ENCODE assay signal across 10 cellular contexts in the genomic region with DNA sequence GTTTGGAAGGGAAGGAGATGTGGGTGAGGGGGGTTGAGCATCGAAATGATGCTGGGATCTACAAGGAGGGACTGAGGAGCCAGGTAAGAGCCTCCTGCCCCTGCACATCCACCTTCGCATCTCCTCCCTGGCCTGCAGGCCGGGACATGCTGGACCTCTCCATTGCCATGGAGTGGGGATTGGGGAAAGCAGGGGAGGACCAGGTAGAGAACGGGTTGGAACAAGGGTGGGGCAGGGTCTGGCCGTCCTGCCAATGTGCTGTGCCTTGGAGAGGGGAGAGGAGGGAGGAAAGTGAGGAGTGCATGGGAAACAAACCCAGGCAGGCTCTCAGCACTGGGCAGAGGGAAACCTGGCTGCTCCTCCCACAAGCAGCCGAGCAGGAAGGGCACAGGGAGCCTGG.
"Had no signal": no experiment of that assay in that cellular context is flagged by ENCODE, and none has a peak within 500 bp of the region (broad histone marks: within the 10 kb centered on the region; RNA-seq: fewer than 3 reads in every experiment).

No MANE protein-coding gene starts in this region.

- H3K9me3 Mint-ChIP-seq: activated CD4-positive, alpha-beta T cell treated with anti-CD3 and anti-CD28 coated beads, Interleukin-2, amount 10 ng/mL, durations not matched to agents 7 days and 5 days; activated naive CD4-positive, alpha-beta T cell treated with anti-CD3 and anti-CD28 coated beads, Interleukin-2, amount 10 ng/mL, durations not matched to agents 7 days and 5 days; neural crest cell; WTC11 had no signal

- H3K27ac Mint-ChIP-seq: activated CD4-positive, alpha-beta T cell treated with anti-CD3 and anti-CD28 coated beads, Interleukin-2, amount 10 ng/mL, durations not matched to agents 7 days and 5 days; activated naive CD4-positive, alpha-beta T cell treated with anti-CD3 and anti-CD28 coated beads, Interleukin-2, amount 10 ng/mL, durations not matched to agents 7 days and 5 days; WTC11 had no signal

- H3K4me1 ChIP-seq: ascending aorta, sigmoid colon had no signal

- H3K4me3 Mint-ChIP-seq: activated CD4-positive, alpha-beta T cell treated with anti-CD3 and anti-CD28 coated beads, Interleukin-2, amount 10 ng/mL, durations not matched to agents 7 days and 5 days; activated naive CD4-positive, alpha-beta T cell treated with anti-CD3 and anti-CD28 coated beads, Interleukin-2, amount 10 ng/mL, durations not matched to agents 7 days and 5 days; neural crest cell; WTC11 had no signal

- H3K27me3 ChIP-seq: ascending aorta, cardiac muscle cell, ovary had no signal

- H3K9me3 ChIP-seq: ascending aorta, ovary, sigmoid colon, stomach, thoracic aorta had no signal

- H3K4me1 Mint-ChIP-seq: activated CD4-positive, alpha-beta T cell treated with anti-CD3 and anti-CD28 coated beads, Interleukin-2, amount 10 ng/mL, durations not matched to agents 7 days and 5 days; activated naive CD4-positive, alpha-beta T cell treated with anti-CD3 and anti-CD28 coated beads, Interleukin-2, amount 10 ng/mL, durations not matched to agents 7 days and 5 days; neural crest cell; WTC11 had no signal

- H3K27me3 Mint-ChIP-seq: activated CD4-positive, alpha-beta T cell treated with anti-CD3 and anti-CD28 coated beads, Interleukin-2, amount 10 ng/mL, durations not matched to agents 7 days and 5 days had no signal

- H3K27ac ChIP-seq: ascending aorta, ovary, sigmoid colon, stomach, thoracic aorta had no signal

- DNase-seq: activated CD4-positive, alpha-beta T cell treated with anti-CD3 and anti-CD28 coated beads, Interleukin-2, amount 10 ng/mL, durations not matched to agents 7 days and 5 days; activated naive CD4-positive, alpha-beta T cell treated with anti-CD3 and anti-CD28 coated beads, Interleukin-2, amount 10 ng/mL, durations not matched to agents 7 days and 5 days; ovary; sigmoid colon had no signal

- ATAC-seq: WTC11 had no signal

- H3K36me3 ChIP-seq: ovary had no signal

- H3K4me3 ChIP-seq: ascending aorta, cardiac muscle cell, ovary, sigmoid colon, stomach, thoracic aorta had no signal
